Comparison of ENCODE assay signal across 15 cellular contexts in the genomic region with DNA sequence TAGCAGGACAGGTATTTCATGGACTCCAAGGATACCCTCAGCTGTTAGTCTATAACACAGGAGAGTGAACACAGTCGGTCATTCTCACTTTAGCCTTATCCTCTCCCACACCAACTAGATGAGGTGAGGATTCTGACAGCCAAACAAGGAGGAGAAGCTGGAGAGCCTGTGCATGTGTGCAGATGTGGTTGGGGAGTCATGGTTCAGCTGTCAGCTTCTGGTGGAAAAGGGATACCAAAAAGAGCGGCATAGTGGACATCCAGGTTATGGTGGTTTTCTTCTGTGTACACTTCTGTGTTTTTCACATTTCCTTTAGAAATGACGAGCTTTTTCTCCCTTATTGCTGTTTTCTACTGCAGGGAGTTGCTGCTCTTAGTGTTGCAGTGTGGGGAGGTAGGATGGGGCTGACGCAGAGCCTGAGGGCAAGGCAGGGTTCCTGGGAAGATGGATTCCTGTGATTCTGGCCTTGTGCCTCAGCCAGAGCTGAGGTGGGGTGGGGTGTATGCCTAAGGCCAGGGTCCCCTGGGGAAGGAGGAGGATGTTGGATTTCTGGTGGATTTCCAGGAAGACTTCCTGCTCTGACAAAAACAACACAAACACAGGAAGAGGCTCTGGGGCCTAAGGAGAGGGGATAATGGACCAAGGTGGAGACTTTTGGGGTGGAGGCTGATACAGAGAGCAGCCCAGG. TPM values are rescaled to one million over a fixed set of nuclear protein-coding genes. Genes with fewer than 3 reads are reported as not detected.
DNase-seq lines count a peak whose midpoint lies in the region; ATAC-seq and TF ChIP-seq lines count a peak whose summit lies in the region.
"Had no signal": no experiment of that assay in that cellular context is flagged by ENCODE, and none has a peak within 500 bp of the region (broad histone marks: within the 10 kb centered on the region; RNA-seq: fewer than 3 reads in every experiment).

No MANE protein-coding gene starts in this region.

- no peak overlapping the region for H3K23ac ChIP-seq in mesendoderm (ENCODE audit: low read length)

- H3K9ac ChIP-seq in mesendoderm (ENCODE audit: low read length): no peak overlapping the region

- intact Hi-C loops in activated CD4-positive, alpha-beta T cell treated with anti-CD3 and anti-CD28 coated beads, Interleukin-2, amount 10 ng/mL, durations not matched to agents 24 days and 14 days (cut with micrococcal nuclease): no loop called here

- H3K36me3 ChIP-seq in esophagus (ENCODE audit: control insufficient read depth in 2 of 2, insufficient read depth in 2 of 2, low read length in 1 of 2) (no peaks in the 10 kb centered on the region), mesendoderm (ENCODE audit: control insufficient read depth, insufficient read depth, low read length) (no peaks in the 10 kb centered on the region)
- H3K36me3 ChIP-seq: thoracic aorta had no signal

- no peak overlapping the region for H2BK15ac ChIP-seq in mesendoderm (replicated peaks; ENCODE audit: low read depth)

- no peaks in the 10 kb centered on the region for H3K36me3 Mint-ChIP-seq in activated CD4-positive, alpha-beta T cell treated with anti-CD3 and anti-CD28 coated beads, Interleukin-2, amount 10 ng/mL, durations not matched to agents 24 days and 14 days (ENCODE audit: low read depth)
- no peaks in the 10 kb centered on the region for H3K36me3 Mint-ChIP-seq in type B pancreatic cell
- H3K36me3 Mint-ChIP-seq in natural killer cell treated with Interleukin-12 subunit alpha and Interleukin-12 subunit beta and Interleukin-15 and Interleukin-18, amount 100 ng/mL, for 72 hours: no peaks in the 10 kb centered on the region
- H3K36me3 Mint-ChIP-seq: activated naive CD8-positive, alpha-beta T cell treated with anti-CD3 and anti-CD28 coated beads for 36 hours had no signal

- peak overlapping the region; percentile 62 for H3K56ac ChIP-seq in mesendoderm (ENCODE audit: low read length)

- CTCF ChIA-PET in GM10248 (lab: Yijun Ruan, JAX): interaction anchor here (1.2 to 24.1 kb wide), 5 partner anchors 7 to 54 kb away, joined by 3 to 566 read pairs (median 4); partner anchors contain the start of gene CAMK2G

- H2BK120ac ChIP-seq in mesendoderm (ENCODE audit: low read depth, low read length): no peak overlapping the region

- no peaks in the 10 kb centered on the region for H3K9me3 Mint-ChIP-seq in activated CD4-positive, alpha-beta T cell treated with anti-CD3 and anti-CD28 coated beads, Interleukin-2, amount 10 ng/mL, durations not matched to agents 24 days and 14 days
- no peaks in the 10 kb centered on the region for H3K9me3 Mint-ChIP-seq in type B pancreatic cell
- no peaks in the 10 kb centered on the region for H3K9me3 Mint-ChIP-seq in natural killer cell treated with Interleukin-12 subunit alpha and Interleukin-12 subunit beta and Interleukin-15 and Interleukin-18, amount 100 ng/mL, for 72 hours
- H3K9me3 Mint-ChIP-seq: activated naive CD8-positive, alpha-beta T cell treated with anti-CD3 and anti-CD28 coated beads for 36 hours had no signal

- WGBS in esophagus, 2 donors: 60 to 64% methylated on average over 4 of the region's 4 CpGs
- WGBS in mesendoderm (ENCODE audit: extremely low coverage, insufficient coverage, low lambda C conversion rate): no CpG with 5 or more reads among the region's 4 CpGs

- peak overlapping the region; percentile 8 for H3K27ac Mint-ChIP-seq in activated CD4-positive, alpha-beta T cell treated with anti-CD3 and anti-CD28 coated beads, Interleukin-2, amount 10 ng/mL, durations not matched to agents 24 days and 14 days
- peak overlapping the region; percentile 29 for H3K27ac Mint-ChIP-seq in type B pancreatic cell
- H3K27ac Mint-ChIP-seq in natural killer cell treated with Interleukin-12 subunit alpha and Interleukin-12 subunit beta and Interleukin-15 and Interleukin-18, amount 100 ng/mL, for 72 hours: peak overlapping the region in 1 of 2 donors; percentile 48
- H3K27ac Mint-ChIP-seq: activated naive CD8-positive, alpha-beta T cell treated with anti-CD3 and anti-CD28 coated beads for 36 hours had no signal

- H3K4me1 ChIP-seq in esophagus (ENCODE audit: control insufficient read depth in 2 of 2, insufficient read depth in 2 of 2, low read length in 1 of 2) (peaks cover 1 to 18% of the 10 kb centered on the region in 2 donors), mesendoderm (ENCODE audit: control insufficient read depth, low read depth, low read length) (peaks cover 2% of the 10 kb centered on the region)

- H3K4me3 ChIP-seq in esophagus (ENCODE audit: low read depth in 1 of 2, low read length in 2 of 2): no peak overlapping the region
- no peak overlapping the region for H3K4me3 ChIP-seq in mesendoderm (ENCODE audit: low read length)
- H3K4me3 ChIP-seq: thoracic aorta had no signal

- H3K4me1 Mint-ChIP-seq in activated CD4-positive, alpha-beta T cell treated with anti-CD3 and anti-CD28 coated beads, Interleukin-2, amount 10 ng/mL, durations not matched to agents 24 days and 14 days: peaks cover 25% of the 10 kb centered on the region
- peaks cover 17% of the 10 kb centered on the region for H3K4me1 Mint-ChIP-seq in type B pancreatic cell (ENCODE audit: unreplicated experiment)
- H3K4me1 Mint-ChIP-seq in natural killer cell treated with Interleukin-12 subunit alpha and Interleukin-12 subunit beta and Interleukin-15 and Interleukin-18, amount 100 ng/mL, for 72 hours (ENCODE audit: low read depth in 2 of 2): peaks cover 10 to 12% of the 10 kb centered on the region in 2 donors

- H3K4me3 Mint-ChIP-seq in activated CD4-positive, alpha-beta T cell treated with anti-CD3 and anti-CD28 coated beads, Interleukin-2, amount 10 ng/mL, durations not matched to agents 24 days and 14 days: no peak overlapping the region
- H3K4me3 Mint-ChIP-seq in type B pancreatic cell: no peak overlapping the region
- no peak overlapping the region for H3K4me3 Mint-ChIP-seq in natural killer cell treated with Interleukin-12 subunit alpha and Interleukin-12 subunit beta and Interleukin-15 and Interleukin-18, amount 100 ng/mL, for 72 hours
- H3K4me3 Mint-ChIP-seq: activated naive CD8-positive, alpha-beta T cell treated with anti-CD3 and anti-CD28 coated beads for 36 hours had no signal

- H2BK5ac ChIP-seq in mesendoderm (ENCODE audit: low read length): no peak overlapping the region

- no peak overlapping the region for H4K5ac ChIP-seq in mesendoderm (ENCODE audit: low read length)

- POLR2A ChIA-PET in GM10248 (lab: Yijun Ruan, JAX): no interaction called here

- no peak for ATAC-seq in natural killer cell treated with Interleukin-12 subunit alpha and Interleukin-12 subunit beta and Interleukin-15 and Interleukin-18, amount 100 ng/mL, for 72 hours

- no peak overlapping the region for H3K4me2 ChIP-seq in mesendoderm (ENCODE audit: low read length)

- no peak for DNase-seq in activated CD4-positive, alpha-beta T cell treated with anti-CD3 and anti-CD28 coated beads, Interleukin-2, amount 10 ng/mL, durations not matched to agents 24 days and 14 days
- DNase-seq in activated CD4-positive, alpha-beta T cell treated with anti-CD3 and anti-CD28 coated beads for 4 hours: no peak
- DNase-seq in mesendoderm (no peak), type B pancreatic cell (ENCODE audit: extremely low spot score, unreplicated experiment) (no peak), GM10248 (ENCODE audit: extremely low spot score) (no peak)
- no peak for DNase-seq in natural killer cell treated with Interleukin-12 subunit alpha and Interleukin-12 subunit beta and Interleukin-15 and Interleukin-18, amount 100 ng/mL, for 72 hours (ENCODE audit: low spot score)
- DNase-seq in stimulated activated naive CD4-positive, alpha-beta T cell treated with Interleukin-2 at 50 U/mL for 16 hours (lab: John Stamatoyannopoulos, UW): no peak
- DNase-seq: 8988T; activated naive CD8-positive, alpha-beta T cell treated with anti-CD3 and anti-CD28 coated beads for 36 hours; cortex of kidney; hippocampal formation; NCI-H345; SHP77 treated with DMSO at 0.1 percent for 48 hours had no signal

- H2AK5ac ChIP-seq in mesendoderm (ENCODE audit: low read length): peak overlapping the region; percentile 72

- H3K27me3 Mint-ChIP-seq in activated CD4-positive, alpha-beta T cell treated with anti-CD3 and anti-CD28 coated beads, Interleukin-2, amount 10 ng/mL, durations not matched to agents 24 days and 14 days: peaks cover 3% of the 10 kb centered on the region
- no peaks in the 10 kb centered on the region for H3K27me3 Mint-ChIP-seq in type B pancreatic cell
- H3K27me3 Mint-ChIP-seq in natural killer cell treated with Interleukin-12 subunit alpha and Interleukin-12 subunit beta and Interleukin-15 and Interleukin-18, amount 100 ng/mL, for 72 hours: no peaks in the 10 kb centered on the region

- peak overlapping the region; percentile 10 for H3K18ac ChIP-seq in mesendoderm (ENCODE audit: low read length)

- no peak for TF ChIP-seq CTCF in type B pancreatic cell (conservative IDR thresholded peaks at IDR 0.05)
- TF ChIP-seq CTCF in GM10248 (IDR thresholded peaks at IDR 0.05; ENCODE audit: control extremely low read depth, extremely low read depth, low read depth, missing control alignments): no peak

- H3K4ac ChIP-seq in mesendoderm (ENCODE audit: low read depth, low read length): no peak overlapping the region

- peak overlapping the region; percentile 26 to 28 for H3K27ac ChIP-seq in esophagus (ENCODE audit: low read depth in 2 of 2, low read length in 1 of 2)
- no peak overlapping the region for H3K27ac ChIP-seq in mesendoderm (ENCODE audit: low read depth, low read length)

- no peaks in the 10 kb centered on the region for H3K79me1 ChIP-seq in mesendoderm (ENCODE audit: low read length)

- no peak overlapping the region for H4K8ac ChIP-seq in mesendoderm (ENCODE audit: low read depth, low read length)

- H3K9me3 ChIP-seq in esophagus (ENCODE audit: control insufficient read depth in 2 of 2, insufficient read depth in 1 of 2, low read depth in 1 of 2, low read length in 1 of 2): no peaks in the 10 kb centered on the region
- H3K9me3 ChIP-seq: thoracic aorta had no signal

- H3K27me3 ChIP-seq in esophagus (ENCODE audit: control insufficient read depth in 1 of 2, insufficient read depth in 2 of 2, low read length in 2 of 2) (no peaks in the 10 kb centered on the region), mesendoderm (ENCODE audit: insufficient read depth, low read length, poor library complexity) (no peaks in the 10 kb centered on the region)

- H3K79me2 ChIP-seq in mesendoderm (ENCODE audit: control insufficient read depth, insufficient read depth, low read length): no peaks in the 10 kb centered on the region

RNA-seq across cellular contexts. Expression of gene PLAU, which starts 26.5 kb away (rescaled TPM):
- total RNA-seq in activated CD4-positive, alpha-beta T cell treated with anti-CD3 and anti-CD28 coated beads, Interleukin-2, amount 10 ng/mL, durations not matched to agents 24 days and 14 days: 0.57 and 0.72 TPM in 2 replicates
- polyA plus RNA-seq in esophagus: 10 to 100 TPM in 1 of 2 donors, 1 to 10 TPM in 1; 7.0 to 13.7 TPM
- 15.7 TPM for polyA plus RNA-seq in mesendoderm (2013, experiment 1 of 2)
- 15.6 TPM for polyA plus RNA-seq in mesendoderm (2013, experiment 2 of 2)
- 3.5 and 5.5 TPM in 2 replicates for total RNA-seq in type B pancreatic cell (ENCODE audit: low replicate concordance)
- total RNA-seq in natural killer cell treated with Interleukin-12 subunit alpha and Interleukin-12 subunit beta and Interleukin-15 and Interleukin-18, amount 100 ng/mL, for 72 hours: not detected
